ENCODE assay signal across 9 cellular contexts in the genomic region with DNA sequence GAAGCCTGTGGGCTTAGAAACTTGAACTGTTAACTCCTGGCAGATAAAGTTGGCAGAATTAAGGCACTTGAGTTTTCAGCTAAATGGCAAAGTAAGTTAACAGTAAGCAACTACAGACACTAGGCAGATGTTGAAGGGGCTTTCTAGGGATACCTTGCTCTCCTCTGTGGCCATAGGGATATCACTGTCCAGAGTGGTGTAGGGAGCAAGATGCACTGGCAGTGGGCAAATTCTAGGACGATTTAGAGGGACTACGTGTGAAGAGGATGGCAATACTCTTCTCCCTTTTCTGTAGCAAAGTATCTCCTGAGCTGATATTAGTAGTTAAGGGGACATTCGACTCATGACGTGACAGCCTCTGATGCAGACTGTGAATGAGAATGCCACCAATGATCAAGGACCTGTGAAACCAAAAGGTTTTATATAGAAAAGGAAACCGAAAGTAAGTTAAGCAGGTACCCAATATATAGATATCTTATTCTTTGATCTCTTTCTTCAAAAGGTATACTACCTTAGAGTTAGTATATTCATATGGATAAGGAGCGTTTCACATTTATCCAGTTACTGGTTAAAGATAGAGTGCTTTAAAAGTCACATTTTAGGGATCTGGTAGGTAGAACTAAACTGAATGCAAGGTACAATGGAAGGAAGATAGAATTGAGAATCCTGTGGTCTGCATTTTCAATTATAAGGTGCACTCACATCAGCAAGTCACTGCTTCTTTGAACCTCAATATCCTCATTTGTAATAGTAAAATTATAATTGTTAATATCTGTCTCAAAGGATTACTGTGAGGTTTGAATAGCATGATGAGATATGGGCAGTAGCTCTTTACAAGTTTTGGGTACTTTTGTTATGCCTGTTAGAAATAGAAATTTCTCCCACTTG.
A peak's percentile ranks its signal among the peaks of the same experiment; 100 is the strongest.
DNase-seq lines count a peak whose midpoint lies in the region; ATAC-seq and TF ChIP-seq lines count a peak whose summit lies in the region.
"Had no signal": no experiment of that assay in that cellular context is flagged by ENCODE, and none has a peak within 500 bp of the region (broad histone marks: within the 10 kb centered on the region; RNA-seq: fewer than 3 reads in every experiment).

No MANE protein-coding gene starts in this region.

- intact Hi-C loops in activated CD4-positive, alpha-beta T cell treated with anti-CD3 and anti-CD28 coated beads for 36 hours (cut with DNase I, micrococcal nuclease), result no loop called here

- H3K27ac ChIP-seq in brain microvascular endothelial cell, result no peak overlapping the region

- no peaks in the 10 kb centered on the region for H3K27me3 Mint-ChIP-seq in activated CD4-positive, alpha-beta T cell treated with anti-CD3 and anti-CD28 coated beads for 36 hours
- H3K27me3 Mint-ChIP-seq in progenitor cell of endocrine pancreas, result no peaks in the 10 kb centered on the region
- H3K27me3 Mint-ChIP-seq: B cell had no signal

- H3K9me3 Mint-ChIP-seq in activated CD4-positive, alpha-beta T cell treated with anti-CD3 and anti-CD28 coated beads for 36 hours (ENCODE audit: low read depth), result no peaks in the 10 kb centered on the region
- peaks cover 4% of the 10 kb centered on the region for H3K9me3 Mint-ChIP-seq in progenitor cell of endocrine pancreas (ENCODE audit: low read depth)

- ATAC-seq in activated CD4-positive, alpha-beta T cell treated with anti-CD3 and anti-CD28 coated beads for 36 hours, result peak; percentile 42
- peak; percentile 90 for ATAC-seq in HG02642 (IDR thresholded peaks at IDR 0.05; ENCODE audit: poor library complexity, unreplicated experiment)

- H3K4me1 Mint-ChIP-seq in activated CD4-positive, alpha-beta T cell treated with anti-CD3 and anti-CD28 coated beads for 36 hours, result no peaks in the 10 kb centered on the region
- H3K4me1 Mint-ChIP-seq in progenitor cell of endocrine pancreas (ENCODE audit: low read depth), result peaks cover 23% of the 10 kb centered on the region
- H3K4me1 Mint-ChIP-seq: B cell had no signal

- H3K36me3 ChIP-seq in brain microvascular endothelial cell (replicated peaks), result no peaks in the 10 kb centered on the region

- H3K4me3 ChIP-seq in brain microvascular endothelial cell (ENCODE audit: low read depth, low read length), result no peak overlapping the region

- H3K4me3 Mint-ChIP-seq in activated CD4-positive, alpha-beta T cell treated with anti-CD3 and anti-CD28 coated beads for 36 hours, result no peak overlapping the region
- no peak overlapping the region for H3K4me3 Mint-ChIP-seq in progenitor cell of endocrine pancreas (ENCODE audit: low read depth)
- H3K4me3 Mint-ChIP-seq: B cell had no signal

- in situ Hi-C loops in brain microvascular endothelial cell (cut with HindIII; ENCODE audit: low pct_ligation_motif_present, low sequenced_read_pairs), result no loop called here

- H3K27ac Mint-ChIP-seq in activated CD4-positive, alpha-beta T cell treated with anti-CD3 and anti-CD28 coated beads for 36 hours, result no peak overlapping the region
- peak overlapping the region; percentile 94 for H3K27ac Mint-ChIP-seq in progenitor cell of endocrine pancreas
- H3K27ac Mint-ChIP-seq: B cell had no signal

- no peaks in the 10 kb centered on the region for H3K27me3 ChIP-seq in brain microvascular endothelial cell (replicated peaks)

- H3K36me3 Mint-ChIP-seq in activated CD4-positive, alpha-beta T cell treated with anti-CD3 and anti-CD28 coated beads for 36 hours (ENCODE audit: low read depth), result no peaks in the 10 kb centered on the region
- peaks cover 6% of the 10 kb centered on the region for H3K36me3 Mint-ChIP-seq in progenitor cell of endocrine pancreas (ENCODE audit: insufficient read depth)

- peak; percentile 4 for DNase-seq in activated CD4-positive, alpha-beta T cell treated with anti-CD3 and anti-CD28 coated beads for 36 hours
- DNase-seq in activated CD4-positive, alpha-beta T cell treated with anti-CD3 and anti-CD28 coated beads for 48 hours, result no peak
- DNase-seq in NCI-H2029 (lab: John Stamatoyannopoulos, UW) (peak; percentile 63), progenitor cell of endocrine pancreas (ENCODE audit: low spot score, unreplicated experiment) (no peak), dermis blood vessel endothelial cell (no peak), brain microvascular endothelial cell (no peak), C1 segment of cervical spinal cord (lab: John Stamatoyannopoulos, UW) (no peak)

- POLR2A ChIA-PET in activated CD4-positive, alpha-beta T cell treated with anti-CD3 and anti-CD28 coated beads for 36 hours (lab: Charles Lee), result no interaction called here

- no peak for TF ChIP-seq CTCF in progenitor cell of endocrine pancreas (IDR thresholded peaks at IDR 0.05; ENCODE audit: unreplicated experiment)
- no peak for TF ChIP-seq CTCF in brain microvascular endothelial cell (IDR thresholded peaks at IDR 0.05; ENCODE audit: low read depth, low read length, missing control alignments)

- CTCF ChIA-PET in activated CD4-positive, alpha-beta T cell treated with anti-CD3 and anti-CD28 coated beads for 36 hours (lab: Charles Lee), result interaction anchor here (1.3 to 1.4 kb wide), 2 partner anchors 13 to 157 kb away, joined by 3 read pairs; no protein-coding TSS in a partner anchor

Comparison
In these comparisons a context has a peak if more than half of its experiments do, and no peak if none do; other contexts are left out.
1. DNase-seq: peak in activated CD4-positive, alpha-beta T cell treated with anti-CD3 and anti-CD28 coated beads for 36 hours (single experiment) and NCI-H2029 (single experiment); none in activated CD4-positive, alpha-beta T cell treated with anti-CD3 and anti-CD28 coated beads for 48 hours (single experiment), progenitor cell of endocrine pancreas (single experiment), dermis blood vessel endothelial cell (single experiment), brain microvascular endothelial cell (single experiment) and C1 segment of cervical spinal cord (0 of 14).